ENCODE assay signal across 31 cellular contexts in the genomic region with DNA sequence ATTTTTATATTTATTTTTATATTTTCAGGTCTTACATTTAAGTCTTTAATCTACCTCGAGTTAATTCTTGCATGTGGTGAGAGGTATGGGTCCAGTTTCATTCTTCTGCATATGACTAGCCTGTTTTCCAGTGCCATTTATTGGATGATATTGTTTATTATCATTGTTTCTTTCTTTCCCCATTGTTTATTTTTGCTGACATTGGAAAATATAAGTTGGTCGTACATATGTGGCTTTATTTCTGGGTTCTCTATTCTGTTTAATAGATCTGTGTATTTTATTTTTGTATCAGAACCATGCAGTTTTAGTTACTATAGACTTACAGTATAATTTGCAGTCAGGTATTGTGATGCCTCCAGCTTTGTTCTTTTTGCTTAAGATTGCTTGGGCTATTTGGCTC.
"Had no signal": no experiment of that assay in that cellular context is flagged by ENCODE, and none has a peak within 500 bp of the region (broad histone marks: within the 10 kb centered on the region; RNA-seq: fewer than 3 reads in every experiment).

No MANE protein-coding gene starts in this region.

- H3K36me3 ChIP-seq: ascending aorta, cardiac muscle cell had no signal

- H3K4me1 ChIP-seq: ascending aorta had no signal

- H3K27ac ChIP-seq: ascending aorta, cardiac muscle cell, VCaP had no signal

- ATAC-seq: activated CD8-positive, alpha-beta T cell treated with anti-CD3 and anti-CD28 coated beads for 36 hours; activated naive CD8-positive, alpha-beta T cell treated with anti-CD3 and anti-CD28 coated beads, Interleukin-2, amount 50 U/mL, for 24 hours; activated T-cell treated with anti-CD3 and anti-CD28 coated beads, Interleukin-2, amount 50 U/mL, for 4 hours; activated T-cell treated with anti-CD3 and anti-CD28 coated beads, Interleukin-2, amount 50 U/mL, for 72 hours; activated T-helper 17 cell treated with anti-CD3 and anti-CD28 coated beads, Interleukin-2, amount 50 U/mL, for 72 hours had no signal

- DNase-seq: activated B cell treated with CpG ODN at 0.5 μM for 24 hours; activated CD4-positive, alpha-beta memory T cell treated with anti-CD3 and anti-CD28 coated beads for 36 hours; activated CD4-positive, alpha-beta T cell treated with anti-CD3 and anti-CD28 coated beads for 4 hours; activated CD4-positive, alpha-beta T cell treated with anti-CD3 and anti-CD28 coated beads, Interleukin-2, amount 10 ng/mL, durations not matched to agents 24 days and 14 days; activated CD4-positive, alpha-beta T cell treated with anti-CD3 and anti-CD28 coated beads, Interleukin-2, amount 50 U/mL, for 1 hour; activated CD4-positive, alpha-beta T cell treated with anti-CD3 and anti-CD28 coated beads, Interleukin-2, amount 50 U/mL, for 4 hours; activated CD4-positive, CD25-positive, alpha-beta regulatory T cell treated with anti-CD3 and anti-CD28 coated beads, Interleukin-2, amount 50 U/mL, for 72 hours; activated CD8-positive, alpha-beta memory T cell treated with anti-CD3 and anti-CD28 coated beads, Interleukin-2, amount 50 U/mL, for 4 hours; activated CD8-positive, alpha-beta T cell treated with anti-CD3 and anti-CD28 coated beads for 36 hours; activated effector memory CD4-positive, alpha-beta T cell treated with anti-CD3 and anti-CD28 coated beads, Interleukin-2, amount 50 U/mL, for 16 hours; activated gamma-delta T cell treated with Interleukin-2 at 50 U/mL for 16 hours; activated naive CD4-positive, alpha-beta T cell; activated naive CD4-positive, alpha-beta T cell treated with anti-CD3 and anti-CD28 coated beads, Interleukin-2, amount 10 ng/mL, durations not matched to agents 7 days and 5 days; activated naive CD8-positive, alpha-beta T cell treated with anti-CD3 and anti-CD28 coated beads, Interleukin-2, amount 10 ng/mL, durations not matched to agents 7 days and 5 days; activated naive CD8-positive, alpha-beta T cell treated with anti-CD3 and anti-CD28 coated beads, Interleukin-2, amount 50 U/mL, for 24 hours; activated T-cell treated with anti-CD3 and anti-CD28 coated beads for 4 hours; activated T-cell treated with anti-CD3 and anti-CD28 coated beads, Interleukin-2, amount 50 U/mL, for 1 hour; activated T-cell treated with anti-CD3 and anti-CD28 coated beads, Interleukin-2, amount 50 U/mL, for 4 hours; activated T-cell treated with anti-CD3 and anti-CD28 coated beads, Interleukin-2, amount 50 U/mL, for 72 hours; amygdala; anterior cingulate cortex; caudate nucleus; cerebellar nuclear complex; T-helper 2 cell; T-helper 9 cell had no signal

- H3K27me3 ChIP-seq: ascending aorta, cardiac muscle cell had no signal

- FAIRE-seq: bronchial epithelial cell, TTC549 had no signal

- H3K4me3 ChIP-seq: ascending aorta, cardiac muscle cell had no signal
